ENCODE assay signal across 34 cellular contexts in the genomic region with DNA sequence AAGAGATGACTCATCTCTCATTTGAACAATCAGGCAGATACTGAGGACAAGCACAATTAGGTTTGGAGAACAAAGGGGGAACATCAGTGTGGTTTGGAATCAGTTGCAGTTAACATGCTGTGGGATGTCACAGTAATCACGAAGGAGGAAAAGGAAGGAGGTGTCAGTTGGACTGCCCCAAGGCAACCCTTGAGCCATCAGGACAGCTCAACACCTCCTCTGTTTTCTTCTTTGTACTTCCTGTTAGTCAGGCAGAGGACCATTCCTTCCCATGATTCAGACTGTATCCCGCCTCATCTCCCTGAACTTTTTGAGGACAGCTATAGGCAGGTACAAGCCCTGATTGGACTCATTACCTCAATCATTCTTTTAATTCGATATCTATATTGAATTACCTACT.
"Had no signal": no experiment of that assay in that cellular context is flagged by ENCODE, and none has a peak within 500 bp of the region (broad histone marks: within the 10 kb centered on the region; RNA-seq: fewer than 3 reads in every experiment).

No MANE protein-coding gene starts in this region.

- H3K27me3 Mint-ChIP-seq: activated CD4-positive, alpha-beta memory T cell treated with anti-CD3 and anti-CD28 coated beads, Interleukin-2, amount 10 ng/mL, durations not matched to agents 7 days and 5 days; activated CD8-positive, alpha-beta memory T cell treated with anti-CD3 and anti-CD28 coated beads, Interleukin-2, amount 10 ng/mL, durations not matched to agents 7 days and 5 days; activated naive CD8-positive, alpha-beta T cell treated with anti-CD3 and anti-CD28 coated beads for 36 hours had no signal

- H3K36me3 Mint-ChIP-seq: activated CD8-positive, alpha-beta memory T cell treated with anti-CD3 and anti-CD28 coated beads, Interleukin-2, amount 10 ng/mL, durations not matched to agents 7 days and 5 days; activated naive CD8-positive, alpha-beta T cell treated with anti-CD3 and anti-CD28 coated beads for 36 hours had no signal

- H3K4me1 Mint-ChIP-seq: activated CD4-positive, alpha-beta memory T cell treated with anti-CD3 and anti-CD28 coated beads, Interleukin-2, amount 10 ng/mL, durations not matched to agents 7 days and 5 days; activated CD8-positive, alpha-beta memory T cell treated with anti-CD3 and anti-CD28 coated beads, Interleukin-2, amount 10 ng/mL, durations not matched to agents 7 days and 5 days; activated naive CD8-positive, alpha-beta T cell treated with anti-CD3 and anti-CD28 coated beads for 36 hours; activated T-helper 17 cell treated with anti-CD3 and anti-CD28 coated beads, Interleukin-2, amount 50 U/mL, for 72 hours had no signal

- H3K9me3 Mint-ChIP-seq: activated naive CD8-positive, alpha-beta T cell treated with anti-CD3 and anti-CD28 coated beads for 36 hours had no signal

- DNase-seq: activated CD4-positive, alpha-beta memory T cell treated with anti-CD3 and anti-CD28 coated beads, Interleukin-2, amount 10 ng/mL, durations not matched to agents 7 days and 5 days; activated CD4-positive, alpha-beta T cell treated with anti-CD3 and anti-CD28 coated beads for 1 hour; activated CD4-positive, alpha-beta T cell treated with anti-CD3 and anti-CD28 coated beads for 48 hours; activated CD4-positive, CD25-positive, alpha-beta regulatory T cell; activated CD8-positive, alpha-beta memory T cell treated with anti-CD3 and anti-CD28 coated beads for 24 hours; activated CD8-positive, alpha-beta memory T cell treated with anti-CD3 and anti-CD28 coated beads, Interleukin-2, amount 10 ng/mL, durations not matched to agents 7 days and 5 days; activated effector memory CD4-positive, alpha-beta T cell treated with anti-CD3 and anti-CD28 coated beads, Interleukin-2, amount 50 U/mL, for 16 hours; activated naive CD4-positive, alpha-beta T cell; activated naive CD4-positive, alpha-beta T cell treated with anti-CD3 and anti-CD28 coated beads, Interleukin-2, amount 50 U/mL, for 16 hours; activated naive CD8-positive, alpha-beta T cell treated with anti-CD3 and anti-CD28 coated beads for 36 hours; activated T-cell treated with anti-CD3 and anti-CD28 coated beads, Interleukin-2, amount 50 U/mL, for 1 hour; activated T-cell treated with anti-CD3 and anti-CD28 coated beads, Interleukin-2, amount 50 U/mL, for 72 hours; amniotic stem cell; aorta; brain microvascular endothelial cell; central memory CD4-positive, alpha-beta T cell; Kasumi-1; NCI-H1048; NCI-H1105 treated with DMSO at 0.1 percent for 48 hours; NCI-H1436; NCI-H1694; NCI-H1930; NCI-H2107; NCI-H2171; NCI-H226; NCI-H446 treated with DMSO at 0.1 percent for 48 hours; NCI-H524; PC-9; Right ventricle myocardium superior; SW 1271; T-helper 1 cell; T-helper 2 cell; T-helper 9 cell had no signal

- H3K27ac Mint-ChIP-seq: activated CD4-positive, alpha-beta memory T cell treated with anti-CD3 and anti-CD28 coated beads, Interleukin-2, amount 10 ng/mL, durations not matched to agents 7 days and 5 days; activated CD8-positive, alpha-beta memory T cell treated with anti-CD3 and anti-CD28 coated beads, Interleukin-2, amount 10 ng/mL, durations not matched to agents 7 days and 5 days; activated naive CD8-positive, alpha-beta T cell treated with anti-CD3 and anti-CD28 coated beads for 36 hours; activated T-cell treated with anti-CD3 and anti-CD28 coated beads, Interleukin-2, amount 50 U/mL, for 72 hours; activated T-helper 17 cell treated with anti-CD3 and anti-CD28 coated beads, Interleukin-2, amount 50 U/mL, for 72 hours had no signal

- H3K4me3 Mint-ChIP-seq: activated CD4-positive, alpha-beta memory T cell treated with anti-CD3 and anti-CD28 coated beads, Interleukin-2, amount 10 ng/mL, durations not matched to agents 7 days and 5 days; activated CD8-positive, alpha-beta memory T cell treated with anti-CD3 and anti-CD28 coated beads, Interleukin-2, amount 10 ng/mL, durations not matched to agents 7 days and 5 days; activated naive CD8-positive, alpha-beta T cell treated with anti-CD3 and anti-CD28 coated beads for 36 hours; activated T-cell treated with anti-CD3 and anti-CD28 coated beads, Interleukin-2, amount 50 U/mL, for 72 hours; activated T-helper 17 cell treated with anti-CD3 and anti-CD28 coated beads, Interleukin-2, amount 50 U/mL, for 72 hours had no signal

- H3K4me3 ChIP-seq: PC-9 had no signal
